19 cellular contexts compared by ENCODE assay signal in the genomic region with DNA sequence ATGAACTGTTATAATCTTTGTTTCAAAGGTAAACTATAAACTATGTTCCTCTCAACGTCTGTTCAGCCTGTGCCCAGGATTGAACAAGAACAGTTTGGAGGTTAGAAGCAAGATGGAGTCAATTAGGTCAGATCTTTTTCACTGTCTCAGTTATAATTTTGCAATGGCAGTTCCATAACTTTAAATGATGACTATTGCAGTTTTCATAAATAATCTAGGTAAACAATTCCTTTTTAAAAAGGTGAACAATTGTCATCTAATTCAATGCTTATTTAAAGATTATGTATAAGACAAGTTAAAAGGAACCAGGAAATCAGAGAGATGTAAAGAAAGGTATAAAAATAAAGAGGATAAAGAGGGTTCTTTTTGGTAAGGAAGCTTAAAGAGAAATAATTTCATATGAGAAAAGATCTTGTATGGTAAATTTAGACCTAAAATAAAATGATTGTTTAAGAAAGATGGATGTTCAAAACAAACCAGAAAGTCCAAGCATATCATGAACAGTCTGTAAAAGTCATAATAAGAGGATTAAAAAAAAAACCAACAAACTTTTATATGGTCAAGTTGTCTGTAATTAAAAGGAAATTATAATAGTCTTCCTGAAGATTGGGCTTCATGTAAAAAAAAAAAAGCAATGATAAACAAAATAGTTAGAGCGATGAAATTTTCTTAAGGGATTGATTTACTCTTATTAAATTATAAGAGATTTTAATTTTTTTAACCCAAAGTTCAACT. TPM values are rescaled to one million over a fixed set of nuclear protein-coding genes. Genes with fewer than 3 reads are reported as not detected.
DNase-seq lines count a peak whose midpoint lies in the region; ATAC-seq and TF ChIP-seq lines count a peak whose summit lies in the region.
"Had no signal": no experiment of that assay in that cellular context is flagged by ENCODE, and none has a peak within 500 bp of the region (broad histone marks: within the 10 kb centered on the region; RNA-seq: fewer than 3 reads in every experiment).

No MANE protein-coding gene starts in this region.

- H3K9me3 ChIP-seq in HCT116 (ENCODE audit: control insufficient read depth in 1 of 2, insufficient read depth in 1 of 2, low read depth in 1 of 2, low read length in 2 of 2) (peaks cover 4 to 21% of the 10 kb centered on the region in 2 experiments; a peak in 3 of 4 replicates), adipocyte (ENCODE audit: control insufficient read depth, low read length) (peaks cover 14% of the 10 kb centered on the region), osteoblast (ENCODE audit: low read depth, low read length) (no peaks in the 10 kb centered on the region)

- H3K4me2 ChIP-seq in HCT116 (ENCODE audit: low read length) (no peak overlapping the region), osteoblast (ENCODE audit: insufficient read depth, low read length) (no peak overlapping the region)

- TF ChIP-seq RAD21 in HCT116 (IDR thresholded peaks at IDR 0.05; ENCODE audit: low read depth): no peak

- H3K9ac ChIP-seq in HCT116 (ENCODE audit: low read length): no peak overlapping the region
- H3K9ac ChIP-seq in adipocyte (ENCODE audit: low read length): no peak overlapping the region

- H3K4me3 ChIP-seq in AG04449 (ENCODE audit: low read depth, low read length) (peak overlapping the region; percentile 34), HCT116 (replicated peaks in 1 of 2; ENCODE audit: low read depth in 1 of 2, low read length in 2 of 2) (no peak overlapping the region), adipocyte (ENCODE audit: low read length) (peak overlapping the region; percentile 12), osteoblast (ENCODE audit: insufficient read depth, low read length) (peak overlapping the region; percentile 39)
- H3K4me3 ChIP-seq: MG63 had no signal

- CTCF ChIA-PET in AG04449 (lab: Yijun Ruan, JAX): interaction anchor here (0.7 to 1.0 kb wide), 2 partner anchors 30 to 211 kb away, joined by 3 read pairs; no protein-coding TSS in a partner anchor
- CTCF ChIA-PET in HCT116 (lab: Charles Lee): no interaction called here

- TF ChIP-seq CTCF in AG04449 (IDR thresholded peaks at IDR 0.05; ENCODE audit: insufficient read depth, low read length, missing control alignments) (no peak), HCT116 (IDR thresholded peaks at IDR 0.05 in 2 of 3, conservative IDR thresholded peaks at IDR 0.05 in 1 of 3; ENCODE audit: borderline replicate concordance in 1 of 3, insufficient read depth in 1 of 3, low read depth in 2 of 3, low read length in 2 of 3) (no peak), osteoblast (IDR thresholded peaks at IDR 0.05; ENCODE audit: extremely low read depth, low read depth, low read length) (no peak)

- ATAC-seq in HCT116 (no peak), HG03108 (IDR thresholded peaks at IDR 0.05; ENCODE audit: unreplicated experiment) (no peak), GM19328 (IDR thresholded peaks at IDR 0.05; ENCODE audit: unreplicated experiment) (no peak)

- H2AFZ ChIP-seq in HCT116 (ENCODE audit: low read depth, low read length, poor library complexity, severe bottlenecking) (peak overlapping the region; percentile 51), osteoblast (ENCODE audit: low read length) (no peak overlapping the region)

- TF ChIP-seq POLR2A in HCT116 (IDR thresholded peaks at IDR 0.05; ENCODE audit: borderline replicate concordance, extremely low read depth, insufficient read depth, insufficient read length): no peak

- no peaks in the 10 kb centered on the region for H3K79me2 ChIP-seq in HCT116 (ENCODE audit: insufficient read depth, low read length)
- no peaks in the 10 kb centered on the region for H3K79me2 ChIP-seq in osteoblast (ENCODE audit: insufficient read depth, low read length)

- H3K9me2 ChIP-seq in HCT116 (ENCODE audit: insufficient read depth): no peaks in the 10 kb centered on the region

- H4K20me1 ChIP-seq in HCT116 (ENCODE audit: insufficient read depth) (no peaks in the 10 kb centered on the region), osteoblast (ENCODE audit: insufficient read depth, low read length) (no peaks in the 10 kb centered on the region)

- H3K36me3 ChIP-seq in HCT116 (ENCODE audit: control insufficient read depth in 1 of 2, insufficient read depth in 2 of 2, low read length in 2 of 2) (peaks cover 0 to 23% of the 10 kb centered on the region in 2 experiments; a peak in 2 of 4 replicates), adipocyte (ENCODE audit: control insufficient read depth, insufficient read depth, low read length, severe bottlenecking) (no peaks in the 10 kb centered on the region), osteoblast (ENCODE audit: insufficient read depth, low read length) (no peaks in the 10 kb centered on the region)

- no peaks in the 10 kb centered on the region for H3K27me3 ChIP-seq in HCT116 (ENCODE audit: insufficient read depth, low read length)
- H3K27me3 ChIP-seq in adipocyte (replicated peaks; ENCODE audit: control insufficient read depth, insufficient read depth, low read length): no peaks in the 10 kb centered on the region
- no peaks in the 10 kb centered on the region for H3K27me3 ChIP-seq in osteoblast (ENCODE audit: insufficient read depth, low read length)
- H3K27me3 ChIP-seq: MG63 had no signal

- H3K27ac ChIP-seq in HCT116 (ENCODE audit: low read depth, low read length) (no peak overlapping the region), osteoblast (ENCODE audit: low read depth, low read length) (no peak overlapping the region)
- H3K27ac ChIP-seq: C4-2B had no signal

- no TSS peak for BruUV-seq in HCT116 (replicated peaks; lab: Mats Ljungman, UMichigan)

- H3K4me1 ChIP-seq in HCT116 (ENCODE audit: control insufficient read depth in 1 of 2, insufficient read depth in 2 of 2, low read length in 2 of 2) (peaks cover 0 to 6% of the 10 kb centered on the region in 2 experiments; a peak in 1 of 4 replicates), adipocyte (ENCODE audit: control insufficient read depth, insufficient read depth, low read length) (no peaks in the 10 kb centered on the region), osteoblast (ENCODE audit: insufficient read depth, low read length) (no peaks in the 10 kb centered on the region)

- DNase-seq in AG04449 (ENCODE audit: low read depth, low spot score) (no peak), HCT116 (ENCODE audit: low read depth, low spot score) (no peak), adipocyte (ENCODE audit: low read depth) (no peak), osteoblast (ENCODE audit: insufficient read length, low spot score, missing footprints) (no peak)
- DNase-seq in activated CD4-positive, alpha-beta T cell treated with anti-CD3 and anti-CD28 coated beads, Interleukin-2, amount 50 U/mL, for 48 hours: no peak
- DNase-seq: DMS53, H9, Kasumi-1, MG63, NCI-H1417, NCI-H187, NCI-H446 treated with DMSO at 0.1 percent for 48 hours, NCI-H526 treated with DMSO at 0.1 percent for 48 hours, OCI-M1, Right ventricle myocardium superior had no signal

- RAD21 ChIA-PET in HCT116 (lab: Charles Lee; ENCODE audit: low non-redundant PET in 1 of 2, low total read pairs in 2 of 2, uncharacterized antibody in 2 of 2, unreplicated experiment in 2 of 2): no interaction called here

- intact Hi-C loops in HCT116 (cut with micrococcal nuclease): no loop called here

- POLR2A ChIA-PET in AG04449 (lab: Yijun Ruan, JAX): no interaction called here
- POLR2A ChIA-PET in HCT116 (lab: Charles Lee): no interaction called here

TF ChIP-seq in HCT116, 20 proteins besides CTCF, POLR2A, EP300 and RAD21:
- no peak for TF ChIP-seq CEBPB (IDR thresholded peaks at IDR 0.05; ENCODE audit: low read depth)
- peak; percentile 59; the same call in 1 of the 2 replicates for TF ChIP-seq CBX3 (IDR thresholded peaks at IDR 0.05; ENCODE audit: low read depth)

RNA-seq across cellular contexts. Expression of gene KRTAP4-9, which starts 6.1 kb away (rescaled TPM):
- total RNA-seq in HCT116 (2021; ENCODE audit: unreplicated experiment): not detected
- 0.27 and 0.56 TPM in 2 replicates for polyA plus RNA-seq in HCT116 (2012)
- not detected in 2 replicates for total RNA-seq in osteoblast
- total RNA-seq: H9, Right ventricle myocardium superior, RPMI7951 had no signal

RNA-seq across cellular contexts. Expression of gene KRTAP4-11, which starts 6.9 kb away (rescaled TPM):
- not detected for total RNA-seq in HCT116 (2021; ENCODE audit: unreplicated experiment)
- polyA plus RNA-seq in HCT116 (2012): 0.14 and 0.20 TPM in 2 replicates
- total RNA-seq in osteoblast: not detected in 2 replicates
- total RNA-seq: H9, Right ventricle myocardium superior, RPMI7951 had no signal

RNA-seq across cellular contexts. Expression of gene KRTAP4-16, which starts 9.3 kb away (rescaled TPM):
- total RNA-seq in HCT116 (2021; ENCODE audit: unreplicated experiment): not detected
- polyA plus RNA-seq in HCT116 (2012): 0.13 TPM in 1 of 2 replicates, not detected in the other
- total RNA-seq in osteoblast: not detected in 2 replicates
- total RNA-seq: H9, Right ventricle myocardium superior, RPMI7951 had no signal

RNA-seq across cellular contexts. Expression of gene KRTAP4-12, which starts 12.7 kb away (rescaled TPM):
- not detected for total RNA-seq in HCT116 (2021; ENCODE audit: unreplicated experiment)
- 1.7 and 2.5 TPM in 2 replicates for polyA plus RNA-seq in HCT116 (2012)
- total RNA-seq in osteoblast: not detected in 2 replicates
- total RNA-seq: H9, Right ventricle myocardium superior, RPMI7951 had no signal

RNA-seq across cellular contexts. Expression of gene KRTAP4-8, which starts 13.4 kb away (rescaled TPM):
- not detected for total RNA-seq in HCT116 (2021; ENCODE audit: unreplicated experiment)
- 0.05 and 0.18 TPM in 2 replicates for polyA plus RNA-seq in HCT116 (2012)
- not detected in 2 replicates for total RNA-seq in osteoblast
- total RNA-seq: H9, Right ventricle myocardium superior, RPMI7951 had no signal

Comparison
In these comparisons a context has a peak if more than half of its experiments do, and no peak if none do; other contexts are left out.
1. H3K4me3 ChIP-seq: peak in AG04449 (single experiment), adipocyte (single experiment) and osteoblast (single experiment); none in HCT116 (0 of 2).